In genomic region chr16:64364894-64365293, GRCh38 we compare ENCODE assay signal across 19 cellular contexts.
"Had no signal": no experiment of that assay in that cellular context is flagged by ENCODE, and none has a peak within 500 bp of the region (broad histone marks: within the 10 kb centered on the region; RNA-seq: fewer than 3 reads in every experiment).

No MANE protein-coding gene starts in this region.

- H3K4me3 ChIP-seq: heart left ventricle, mucosa of descending colon, ovary, right atrium auricular region, sigmoid colon, skin epidermis, stomach, thoracic aorta, transverse colon had no signal

- ATAC-seq: esophagus mucosa; heart left ventricle; mucosa of descending colon; naive thymus-derived CD8-positive, alpha-beta T cell had no signal

- DNase-seq: effector memory CD4-positive, alpha-beta T cell; foreskin melanocyte; heart left ventricle; hippocampal formation; kidney glomerular epithelial cell; mammary epithelial cell; mucosa of descending colon; naive thymus-derived CD8-positive, alpha-beta T cell; ovary; sigmoid colon; stimulated activated naive CD4-positive, alpha-beta T cell; stomach; substantia nigra; transverse colon had no signal

- H3K36me3 ChIP-seq: heart left ventricle, neutrophil, ovary, right atrium auricular region, sigmoid colon, stomach, thoracic aorta, transverse colon had no signal

- H3K4me1 ChIP-seq: right atrium auricular region, transverse colon had no signal

- H3K27me3 ChIP-seq: heart left ventricle, neutrophil, ovary, right atrium auricular region, sigmoid colon, stomach, transverse colon had no signal

- H3K27ac ChIP-seq: heart left ventricle, neutrophil, ovary, right atrium auricular region, sigmoid colon, skin epidermis, stomach, thoracic aorta, transverse colon had no signal

- H3K9me3 ChIP-seq: heart left ventricle, mucosa of descending colon, neutrophil, ovary, right atrium auricular region, sigmoid colon, stomach, thoracic aorta, transverse colon had no signal
